Comparison of ENCODE assay signal across 26 cellular contexts in genomic region chr2:171441470-171441869, GRCh38. TPM values are rescaled to one million over a fixed set of nuclear protein-coding genes. Genes with fewer than 3 reads are reported as not detected.
DNase-seq lines count a peak whose midpoint lies in the region; ATAC-seq, FAIRE-seq and TF ChIP-seq lines count a peak whose summit lies in the region.
"Had no signal": no experiment of that assay in that cellular context is flagged by ENCODE, and none has a peak within 500 bp of the region (broad histone marks: within the 10 kb centered on the region; RNA-seq: fewer than 3 reads in every experiment).

No MANE protein-coding gene starts in this region.

- POLR2A ChIA-PET in IMR-90 (lab: Charles Lee; ENCODE audit: unreplicated experiment) = interaction anchor here (0.6 kb wide), 1 partner anchor 21 kb away, joined by 3 read pairs; no protein-coding TSS in a partner anchor
- POLR2A ChIA-PET in K562 (lab: Yijun Ruan, JAX) = interaction anchor here (1.0 to 1.2 kb wide), 4 partner anchors 9 to 80 kb away, joined by 3 to 5 read pairs (median 4); partner anchors contain the start of gene CYBRD1

- H2BK20ac ChIP-seq in IMR-90 (ENCODE audit: low read depth, low read length) = no peak overlapping the region

- H3K36me3 ChIP-seq in IMR-90 (ENCODE audit: control insufficient read depth, insufficient read depth, low read length) (peaks cover 16% of the 10 kb centered on the region), K562 (ENCODE audit: control insufficient read depth, insufficient read depth, low read length) (peaks cover 84% of the 10 kb centered on the region)
- H3K36me3 ChIP-seq: BE2C had no signal

- H3K4me1 Mint-ChIP-seq in nephron progenitor cell = peaks cover 4% of the 10 kb centered on the region
- H3K4me1 Mint-ChIP-seq: CD14-positive monocyte, GM23338 had no signal

- no peak for TF ChIP-seq EP300 in K562 (IDR thresholded peaks at IDR 0.05; ENCODE audit: low read length)

- H3K4ac ChIP-seq in IMR-90 (ENCODE audit: low read depth, low read length) = no peak overlapping the region

- TF ChIP-seq POLR2A in IMR-90 (IDR thresholded peaks at IDR 0.05; ENCODE audit: low read depth, low read length) = no peak
- no peak for TF ChIP-seq POLR2A in K562 (conservative IDR thresholded peaks at IDR 0.05)

- no peak overlapping the region for H3K9ac ChIP-seq in IMR-90 (ENCODE audit: low read depth, low read length)
- H3K9ac ChIP-seq in K562 (ENCODE audit: insufficient read depth in 1 of 2, low read depth in 2 of 2, low read length in 2 of 2) = peak overlapping the region in 1 of 2 experiments; percentile 22; a peak in 1 of 4 replicates
- H3K9ac ChIP-seq: BLaER1 treated with 17β-estradiol and CSF1 and Interleukin-3, amounts not matched to agents 10 nM and 100 nM had no signal

- H3K9me3 Mint-ChIP-seq in nephron progenitor cell = peaks cover 7% of the 10 kb centered on the region
- H3K9me3 Mint-ChIP-seq: CD14-positive monocyte; CD4-positive, alpha-beta T cell; CD8-positive, alpha-beta memory T cell had no signal

- H3K27me3 ChIP-seq in IMR-90 (ENCODE audit: control insufficient read depth, insufficient read depth, low read length) (no peaks in the 10 kb centered on the region), K562 (ENCODE audit: control insufficient read depth in 2 of 2, insufficient read depth in 2 of 2, low read length in 2 of 2) (no peaks in the 10 kb centered on the region)
- H3K27me3 ChIP-seq: BE2C; BLaER1 treated with 17β-estradiol and CSF1 and Interleukin-3, amounts not matched to agents 10 nM and 100 nM had no signal

- peaks cover 8% of the 10 kb centered on the region for H3K9me1 ChIP-seq in IMR-90 (ENCODE audit: insufficient read depth, low read length)
- no peaks in the 10 kb centered on the region for H3K9me1 ChIP-seq in K562 (ENCODE audit: control insufficient read depth, insufficient read depth, low read length)

- peaks cover 20% of the 10 kb centered on the region; the same call in 1 of the 3 replicates for H3K79me2 ChIP-seq in K562 (ENCODE audit: control insufficient read depth, insufficient read depth, low read length)

- H3K23ac ChIP-seq in IMR-90 (ENCODE audit: low read depth, low read length) = no peak overlapping the region

- TF ChIP-seq RAD21 in IMR-90 (IDR thresholded peaks at IDR 0.05; ENCODE audit: low read length) (no peak), K562 (CRISPR knock-in tag; conservative IDR thresholded peaks at IDR 0.05 in 1 of 2, IDR thresholded peaks at IDR 0.05 in 1 of 2) (no peak)

- dilution Hi-C loops in IMR-90 (cut with HindIII; ENCODE audit: low sequenced_read_pairs, unreplicated experiment) = no loop called here

- peaks cover 11% of the 10 kb centered on the region in 2 experiments; a peak in 3 of 4 replicates for H3K79me1 ChIP-seq in IMR-90 (ENCODE audit: low read depth in 1 of 2, low read length in 2 of 2)

- H4K20me1 ChIP-seq in IMR-90 (ENCODE audit: insufficient read depth, low read length) (no peaks in the 10 kb centered on the region), K562 (replicated peaks; ENCODE audit: control insufficient read depth, insufficient read depth, low read length) (no peaks in the 10 kb centered on the region)

- no peaks in the 10 kb centered on the region for H3K9me3 ChIP-seq in IMR-90 (ENCODE audit: control insufficient read depth, insufficient read depth, low read length)
- H3K9me3 ChIP-seq in K562 (replicated peaks; ENCODE audit: control insufficient read depth, insufficient read depth, low read depth, low read length) = no peaks in the 10 kb centered on the region
- H3K9me3 ChIP-seq: BE2C had no signal

- H4K8ac ChIP-seq in IMR-90 (ENCODE audit: low read depth in 2 of 2, low read length in 2 of 2) = no peak overlapping the region

- no peak overlapping the region for H3K4me3 Mint-ChIP-seq in nephron progenitor cell
- H3K4me3 Mint-ChIP-seq: CD14-positive monocyte; CD4-positive, alpha-beta T cell; CD8-positive, alpha-beta memory T cell; GM23338 had no signal

- peak overlapping the region; percentile 22 for H2AK9ac ChIP-seq in IMR-90 (replicated peaks; ENCODE audit: low read depth, low read length, poor library complexity)

- H3K18ac ChIP-seq in IMR-90 (ENCODE audit: low read depth, low read length) = no peak overlapping the region

- H4K5ac ChIP-seq in IMR-90 (ENCODE audit: low read depth, low read length) = no peak overlapping the region

- H3K14ac ChIP-seq in IMR-90 (replicated peaks; ENCODE audit: low read depth, low read length) = no peak overlapping the region

- no peak overlapping the region for H3K56ac ChIP-seq in IMR-90 (ENCODE audit: extremely low read depth, insufficient read depth, low read length)

- H3K4me3 ChIP-seq in IMR-90 (ENCODE audit: insufficient read depth, low read depth, low read length) = no peak overlapping the region
- no peak overlapping the region for H3K4me3 ChIP-seq in K562
- H3K4me3 ChIP-seq: BLaER1 treated with 17β-estradiol and CSF1 and Interleukin-3, amounts not matched to agents 10 nM and 100 nM; GM23338 had no signal

- no peak overlapping the region for H2AK5ac ChIP-seq in IMR-90 (ENCODE audit: low read depth, low read length)

- peak overlapping the region; percentile 22 for H3K27ac Mint-ChIP-seq in nephron progenitor cell
- H3K27ac Mint-ChIP-seq: CD4-positive, alpha-beta T cell; GM23338 had no signal

- no peak overlapping the region for H4K91ac ChIP-seq in IMR-90 (ENCODE audit: insufficient read depth, low read depth, low read length)

- no peak for FAIRE-seq in K562 (lab: Jason Lieb, UNC)
- FAIRE-seq: A204.1, D721Med, GM12891, GM18507 had no signal

- no peaks in the 10 kb centered on the region for H3K4me1 ChIP-seq in IMR-90 (ENCODE audit: control insufficient read depth, insufficient read depth, low read length)
- H3K4me1 ChIP-seq in K562 (replicated peaks in 1 of 2; ENCODE audit: control insufficient read depth in 2 of 2, insufficient read depth in 2 of 2, low read length in 2 of 2) = no peaks in the 10 kb centered on the region
- H3K4me1 ChIP-seq: BE2C; BLaER1 treated with 17β-estradiol and CSF1 and Interleukin-3, amounts not matched to agents 10 nM and 100 nM had no signal

- no peak overlapping the region for H2BK120ac ChIP-seq in IMR-90 (ENCODE audit: low read depth, low read length)

- H2BK5ac ChIP-seq in IMR-90 (ENCODE audit: low read depth, low read length, poor library complexity, severe bottlenecking) = no peak overlapping the region

- no peak overlapping the region for H3K4me2 ChIP-seq in IMR-90 (ENCODE audit: low read depth, low read length)
- no peak overlapping the region for H3K4me2 ChIP-seq in K562 (ENCODE audit: insufficient read depth, low read length)
- H3K4me2 ChIP-seq: BLaER1 treated with 17β-estradiol and CSF1 and Interleukin-3, amounts not matched to agents 10 nM and 100 nM; GM23338 had no signal

- H2BK15ac ChIP-seq in IMR-90 (ENCODE audit: low read depth, low read length) = no peak overlapping the region

- DNase-seq in NCI-H2227 (lab: John Stamatoyannopoulos, UW; ENCODE audit: unreplicated experiment) = peak; percentile 30
- DNase-seq in NCI-H2227 treated with DMSO at 0.1 percent for 48 hours (lab: John Stamatoyannopoulos, UW) = no peak
- no peak for DNase-seq in IMR-90
- DNase-seq in K562 (ENCODE audit: extremely low read depth in 1 of 4, low spot score in 3 of 4) = no peak
- DNase-seq in nephron progenitor cell = no peak
- no peak for DNase-seq in GOT3 (lab: John Stamatoyannopoulos, UW)
- DNase-seq in RKO (ENCODE audit: low spot score) = no peak
- no peak for DNase-seq in AG08395 (ENCODE audit: low spot score)
- DNase-seq: AML-193; BE2C; CD4-positive, alpha-beta T cell; CD8-positive, alpha-beta memory T cell; DMS 273 treated with DMSO at 0.1 percent for 48 hours; DMS79; EL; GF-D8; H7; HCEC 1CT had no signal

- no peak for ATAC-seq in IMR-90 (ENCODE audit: low read depth)
- ATAC-seq in K562 = peak; percentile 24; the same call in 1 of the 3 replicates
- ATAC-seq: GM23338 had no signal

- CTCF ChIA-PET in IMR-90 (lab: Yijun Ruan, JAX) = no interaction called here
- CTCF ChIA-PET in K562 (lab: Yijun Ruan, JAX; ENCODE audit: low intra/inter-chr PET ratio) = no interaction called here

- in situ Hi-C loops in IMR-90 (cut with MboI; ENCODE audit: low sequenced_read_pairs) = no loop called here
- in situ Hi-C loops in K562 (cut with MboI) = no loop called here

- BruUV-seq in IMR-90 (replicated peaks; lab: Mats Ljungman, UMichigan) = no TSS peak
- BruUV-seq in K562 (replicated peaks; lab: Mats Ljungman, UMichigan) = no TSS peak

- H3K27me3 Mint-ChIP-seq in nephron progenitor cell (ENCODE audit: low read depth, poor library complexity) = peaks cover 3% of the 10 kb centered on the region
- H3K27me3 Mint-ChIP-seq: CD4-positive, alpha-beta T cell; CD8-positive, alpha-beta memory T cell had no signal

- peaks cover 78% of the 10 kb centered on the region for H3K36me3 Mint-ChIP-seq in nephron progenitor cell (ENCODE audit: low read depth)

- intact Hi-C loops in IMR-90 (cut with micrococcal nuclease) (no loop called here), K562 (cut with micrococcal nuclease) (no loop called here)

- no peak overlapping the region for H2AFZ ChIP-seq in IMR-90 (replicated peaks; ENCODE audit: low read length, poor library complexity)
- no peak overlapping the region for H2AFZ ChIP-seq in K562 (ENCODE audit: low read depth, low read length)
- H2AFZ ChIP-seq: GM23338 had no signal

- H3K27ac ChIP-seq in IMR-90 (ENCODE audit: insufficient read depth, low read length) = no peak overlapping the region
- H3K27ac ChIP-seq in K562 (ENCODE audit: extremely low read depth, low read depth, low read length) = no peak overlapping the region
- H3K27ac ChIP-seq: 22Rv1; BLaER1 treated with 17β-estradiol and CSF1 and Interleukin-3, amounts not matched to agents 10 nM and 100 nM had no signal

- no peak for TF ChIP-seq CTCF in IMR-90 (conservative IDR thresholded peaks at IDR 0.05; ENCODE audit: low read depth, low read length)
- TF ChIP-seq CTCF in K562 (IDR thresholded peaks at IDR 0.05 in 2 of 3, conservative IDR thresholded peaks at IDR 0.05 in 1 of 3; ENCODE audit: insufficient read depth in 2 of 3, low read depth in 1 of 3, low read length in 3 of 3) = no peak
- no peak for TF ChIP-seq CTCF in nephron progenitor cell (IDR thresholded peaks at IDR 0.05)

RNA-seq across cellular contexts. Expression of gene DCAF17, which starts 7.4 kb away (rescaled TPM):
- total RNA-seq in IMR-90 (2012; rRNA removed) (13.1 and 22.8 TPM in 2 replicates), K562 (2014; rRNA removed) (20.8 and 22.7 TPM in 2 replicates), K562 (2014; rRNA removed; fragmentation: Illumina TruSeq; extraction: Trizol) (38.5 and 40.5 TPM in 2 replicates), K562 (2015; rRNA removed; fragmentation: Illumina TruSeq; extraction: Trizol) (29.5 and 34.4 TPM in 2 replicates), K562 (2021) (29.3 TPM in 2 replicates)
- polyA plus RNA-seq in IMR-90 (2012; rRNA removed) (5.0 and 6.7 TPM in 2 replicates), K562 (2011; rRNA removed) (29.1 and 32.8 TPM in 2 replicates), K562 (2014; fragmentation: Illumina TruSeq; extraction: Trizol) (23.3 and 27.1 TPM in 2 replicates), K562 (2014; fragmentation: Nextera tagmentation; extraction: Ambion mirVana) (10 to 100 TPM; 10.0 to 12.0 TPM), K562 (2014; rRNA removed) (15.6 and 19.7 TPM in 2 replicates)
- 0.98 and 1.5 TPM in 2 replicates for polyA plus RNA-seq in IMR-90 (2012; cell fraction: cytosol; rRNA removed)
- 1.9 and 10.9 TPM in 2 replicates for polyA plus RNA-seq in IMR-90 (2012; cell fraction: nucleus; rRNA removed; ENCODE audit: low replicate concordance)
- 30.0 and 91.6 TPM in 2 replicates for total RNA-seq in K562 (2011; cell fraction: chromatin; rRNA removed; ENCODE audit: low replicate concordance)
- 15.2 and 20.3 TPM in 2 replicates for total RNA-seq in K562 (2011; cell fraction: nucleolus; rRNA removed)
- 39.7 and 61.7 TPM in 2 replicates for total RNA-seq in K562 (2011; cell fraction: nucleoplasm; rRNA removed)
- 7.2 and 12.3 TPM in 2 replicates for polyA plus RNA-seq in K562 (2011; cell fraction: cytosol; rRNA removed)
- 32.5 and 37.7 TPM in 2 replicates for polyA plus RNA-seq in K562 (2011; cell fraction: nucleus; rRNA removed)
- 11.9 and 14.3 TPM in 2 replicates for polyA plus RNA-seq in K562 (2012)
- polyA minus RNA-seq in K562 (2011; rRNA and poly(A)+ RNA removed) = 63.6 and 64.5 TPM in 2 replicates
- polyA minus RNA-seq in K562 (2011; cell fraction: cytosol; rRNA and poly(A)+ RNA removed) = 19.1 and 24.4 TPM in 2 replicates
- 34.2 and 61.5 TPM in 2 replicates for polyA minus RNA-seq in K562 (2011; cell fraction: nucleus; rRNA and poly(A)+ RNA removed)

RNA-seq across cellular contexts. Expression of gene METTL8, which starts 7.7 kb away (rescaled TPM):
- total RNA-seq in IMR-90 (2012; rRNA removed) = 10.6 and 20.0 TPM in 2 replicates
- polyA plus RNA-seq in IMR-90 (2012; rRNA removed) = 6.4 and 6.9 TPM in 2 replicates
- polyA plus RNA-seq in IMR-90 (2012; cell fraction: cytosol; rRNA removed) = 2.0 and 4.4 TPM in 2 replicates
- 1.8 and 5.5 TPM in 2 replicates for polyA plus RNA-seq in IMR-90 (2012; cell fraction: nucleus; rRNA removed; ENCODE audit: low replicate concordance)
- 15.1 and 51.6 TPM in 2 replicates for total RNA-seq in K562 (2011; cell fraction: chromatin; rRNA removed; ENCODE audit: low replicate concordance)
- total RNA-seq in K562 (2011; cell fraction: nucleolus; rRNA removed) = 13.4 and 13.7 TPM in 2 replicates
- 23.2 and 47.9 TPM in 2 replicates for total RNA-seq in K562 (2011; cell fraction: nucleoplasm; rRNA removed)
- total RNA-seq in K562 (2014; rRNA removed) = 14.9 and 16.4 TPM in 2 replicates
- total RNA-seq in K562 (2014; rRNA removed; fragmentation: Illumina TruSeq; extraction: Trizol) = 52.6 and 55.3 TPM in 2 replicates
- 33.7 TPM in 2 replicates for total RNA-seq in K562 (2015; rRNA removed; fragmentation: Illumina TruSeq; extraction: Trizol)
- total RNA-seq in K562 (2021) = 30.7 and 35.1 TPM in 2 replicates
- polyA plus RNA-seq in K562 (2011; rRNA removed) = 26.5 and 40.8 TPM in 2 replicates
- 4.5 and 8.4 TPM in 2 replicates for polyA plus RNA-seq in K562 (2011; cell fraction: cytosol; rRNA removed)
- polyA plus RNA-seq in K562 (2011; cell fraction: nucleus; rRNA removed) = 7.5 and 9.4 TPM in 2 replicates
- polyA plus RNA-seq in K562 (2012) = 12.8 and 19.0 TPM in 2 replicates
- polyA plus RNA-seq in K562 (2014; fragmentation: Illumina TruSeq; extraction: Trizol) = 28.6 and 35.1 TPM in 2 replicates
- 10 to 100 TPM; 12.9 to 16.7 TPM for polyA plus RNA-seq in K562 (2014; fragmentation: Nextera tagmentation; extraction: Ambion mirVana)
- polyA plus RNA-seq in K562 (2014; rRNA removed) = 15.8 and 20.5 TPM in 2 replicates
- 32.4 and 38.1 TPM in 2 replicates for polyA minus RNA-seq in K562 (2011; rRNA and poly(A)+ RNA removed)
- 13.1 and 14.6 TPM in 2 replicates for polyA minus RNA-seq in K562 (2011; cell fraction: cytosol; rRNA and poly(A)+ RNA removed)
- polyA minus RNA-seq in K562 (2011; cell fraction: nucleus; rRNA and poly(A)+ RNA removed) = 7.0 and 12.4 TPM in 2 replicates
